In the genomic region with DNA sequence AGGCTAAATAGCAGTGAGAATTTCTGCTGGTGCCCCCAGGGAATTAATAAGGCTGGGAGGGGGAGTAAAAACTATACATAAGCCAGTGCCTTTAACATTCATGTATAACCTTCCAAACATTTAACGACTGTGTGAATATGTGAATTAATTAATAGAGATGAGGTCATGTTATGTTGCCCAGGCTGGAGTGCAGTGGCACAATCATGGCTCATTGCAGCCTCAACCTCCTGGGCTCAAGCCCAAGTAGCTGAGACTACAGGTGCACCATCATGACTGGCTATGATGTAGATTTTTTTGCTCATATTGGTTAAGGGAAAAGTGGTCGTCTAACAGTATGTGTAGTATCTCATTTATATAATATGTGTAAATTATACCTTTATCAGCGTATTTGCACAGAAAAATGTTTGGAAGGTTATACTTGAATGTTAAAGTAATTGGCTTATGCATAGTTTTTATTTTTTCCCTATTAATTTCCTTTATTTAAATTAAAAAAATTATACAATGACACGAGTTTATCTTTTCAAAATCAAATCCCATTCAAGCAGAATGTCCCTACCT, we compare ENCODE assay signal across 12 cellular contexts.
"Had no signal": no experiment of that assay in that cellular context is flagged by ENCODE, and none has a peak within 500 bp of the region (broad histone marks: within the 10 kb centered on the region; RNA-seq: fewer than 3 reads in every experiment).

No MANE protein-coding gene starts in this region.

- H3K27me3 Mint-ChIP-seq: stimulated activated naive CD8-positive, alpha-beta T cell treated with anti-CD3 and anti-CD28 coated beads, Interleukin-15, amount 100 ng/mL, for 72 hours had no signal

- H3K36me3 ChIP-seq: cardiac muscle cell, gastrocnemius medialis had no signal

- H3K4me3 Mint-ChIP-seq: activated naive CD4-positive, alpha-beta T cell treated with anti-CD3 and anti-CD28 coated beads for 36 hours; activated T-helper 1 cell treated with anti-CD3 and anti-CD28 coated beads, Interleukin-12 subunit alpha, Interleukin-12 subunit beta, Interleukin-2, Interleukin-4 antibody, amounts not matched to agents 30 ng/mL and 10 ng/mL and 1 ng/mL, durations not matched to agents 14 hours and 24 hours and 36 hours; immature natural killer cell; neural crest cell; stimulated activated naive CD8-positive, alpha-beta T cell treated with anti-CD3 and anti-CD28 coated beads, Interleukin-15, amount 100 ng/mL, for 72 hours had no signal

- H3K9me3 ChIP-seq: gastrocnemius medialis, heart left ventricle, upper lobe of left lung had no signal

- ATAC-seq: sciatic nerve; stimulated activated naive CD8-positive, alpha-beta T cell treated with anti-CD3 and anti-CD28 coated beads, Interleukin-15, amount 100 ng/mL, for 72 hours had no signal

- DNase-seq: activated naive CD4-positive, alpha-beta T cell treated with anti-CD3 and anti-CD28 coated beads for 36 hours; erythroblast; gastrocnemius medialis; heart left ventricle; immature natural killer cell; mesendoderm; stimulated activated naive CD8-positive, alpha-beta T cell treated with anti-CD3 and anti-CD28 coated beads, Interleukin-15, amount 100 ng/mL, for 72 hours; upper lobe of left lung had no signal

- H3K9me3 Mint-ChIP-seq: activated naive CD4-positive, alpha-beta T cell treated with anti-CD3 and anti-CD28 coated beads for 36 hours; activated T-helper 1 cell treated with anti-CD3 and anti-CD28 coated beads, Interleukin-12 subunit alpha, Interleukin-12 subunit beta, Interleukin-2, Interleukin-4 antibody, amounts not matched to agents 30 ng/mL and 10 ng/mL and 1 ng/mL, durations not matched to agents 14 hours and 24 hours and 36 hours; immature natural killer cell; neural crest cell; stimulated activated naive CD8-positive, alpha-beta T cell treated with anti-CD3 and anti-CD28 coated beads, Interleukin-15, amount 100 ng/mL, for 72 hours had no signal

- H3K27ac ChIP-seq: cardiac muscle cell, gastrocnemius medialis, heart left ventricle, upper lobe of left lung had no signal

- H3K27me3 ChIP-seq: cardiac muscle cell, gastrocnemius medialis, heart left ventricle, upper lobe of left lung had no signal

- H3K4me3 ChIP-seq: cardiac muscle cell, gastrocnemius medialis, heart left ventricle, upper lobe of left lung had no signal

- H3K27ac Mint-ChIP-seq: activated naive CD4-positive, alpha-beta T cell treated with anti-CD3 and anti-CD28 coated beads for 36 hours; activated T-helper 1 cell treated with anti-CD3 and anti-CD28 coated beads, Interleukin-12 subunit alpha, Interleukin-12 subunit beta, Interleukin-2, Interleukin-4 antibody, amounts not matched to agents 30 ng/mL and 10 ng/mL and 1 ng/mL, durations not matched to agents 14 hours and 24 hours and 36 hours; stimulated activated naive CD8-positive, alpha-beta T cell treated with anti-CD3 and anti-CD28 coated beads, Interleukin-15, amount 100 ng/mL, for 72 hours had no signal
